1 cellular context compared by ENCODE assay signal in the genomic region with DNA sequence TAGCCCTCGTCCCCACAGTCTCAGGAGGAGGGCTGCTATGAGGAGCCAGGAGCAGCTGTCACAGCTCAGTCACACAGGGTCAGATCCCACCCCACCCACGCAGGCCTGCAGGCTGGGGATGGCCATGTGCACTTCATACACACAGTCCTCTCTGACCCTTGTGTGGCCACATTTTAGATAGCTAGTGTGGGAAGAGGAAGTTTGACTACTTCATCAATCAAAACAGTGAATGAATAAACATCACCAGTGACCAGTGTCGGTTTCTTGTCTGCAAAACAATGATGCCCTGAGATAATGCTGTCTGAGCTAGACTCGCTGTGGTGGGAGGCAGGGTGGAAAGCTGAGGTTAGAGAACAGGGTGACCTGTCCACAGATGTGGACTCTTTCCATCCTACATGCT.
TF ChIP-seq lines count a peak whose summit lies in the region.

No MANE protein-coding gene starts in this region.

TF ChIP-seq in GM12878, 131 proteins besides CTCF, POLR2A, EP300 and RAD21 (continued from another document):
- TF ChIP-seq, protein P1, sequence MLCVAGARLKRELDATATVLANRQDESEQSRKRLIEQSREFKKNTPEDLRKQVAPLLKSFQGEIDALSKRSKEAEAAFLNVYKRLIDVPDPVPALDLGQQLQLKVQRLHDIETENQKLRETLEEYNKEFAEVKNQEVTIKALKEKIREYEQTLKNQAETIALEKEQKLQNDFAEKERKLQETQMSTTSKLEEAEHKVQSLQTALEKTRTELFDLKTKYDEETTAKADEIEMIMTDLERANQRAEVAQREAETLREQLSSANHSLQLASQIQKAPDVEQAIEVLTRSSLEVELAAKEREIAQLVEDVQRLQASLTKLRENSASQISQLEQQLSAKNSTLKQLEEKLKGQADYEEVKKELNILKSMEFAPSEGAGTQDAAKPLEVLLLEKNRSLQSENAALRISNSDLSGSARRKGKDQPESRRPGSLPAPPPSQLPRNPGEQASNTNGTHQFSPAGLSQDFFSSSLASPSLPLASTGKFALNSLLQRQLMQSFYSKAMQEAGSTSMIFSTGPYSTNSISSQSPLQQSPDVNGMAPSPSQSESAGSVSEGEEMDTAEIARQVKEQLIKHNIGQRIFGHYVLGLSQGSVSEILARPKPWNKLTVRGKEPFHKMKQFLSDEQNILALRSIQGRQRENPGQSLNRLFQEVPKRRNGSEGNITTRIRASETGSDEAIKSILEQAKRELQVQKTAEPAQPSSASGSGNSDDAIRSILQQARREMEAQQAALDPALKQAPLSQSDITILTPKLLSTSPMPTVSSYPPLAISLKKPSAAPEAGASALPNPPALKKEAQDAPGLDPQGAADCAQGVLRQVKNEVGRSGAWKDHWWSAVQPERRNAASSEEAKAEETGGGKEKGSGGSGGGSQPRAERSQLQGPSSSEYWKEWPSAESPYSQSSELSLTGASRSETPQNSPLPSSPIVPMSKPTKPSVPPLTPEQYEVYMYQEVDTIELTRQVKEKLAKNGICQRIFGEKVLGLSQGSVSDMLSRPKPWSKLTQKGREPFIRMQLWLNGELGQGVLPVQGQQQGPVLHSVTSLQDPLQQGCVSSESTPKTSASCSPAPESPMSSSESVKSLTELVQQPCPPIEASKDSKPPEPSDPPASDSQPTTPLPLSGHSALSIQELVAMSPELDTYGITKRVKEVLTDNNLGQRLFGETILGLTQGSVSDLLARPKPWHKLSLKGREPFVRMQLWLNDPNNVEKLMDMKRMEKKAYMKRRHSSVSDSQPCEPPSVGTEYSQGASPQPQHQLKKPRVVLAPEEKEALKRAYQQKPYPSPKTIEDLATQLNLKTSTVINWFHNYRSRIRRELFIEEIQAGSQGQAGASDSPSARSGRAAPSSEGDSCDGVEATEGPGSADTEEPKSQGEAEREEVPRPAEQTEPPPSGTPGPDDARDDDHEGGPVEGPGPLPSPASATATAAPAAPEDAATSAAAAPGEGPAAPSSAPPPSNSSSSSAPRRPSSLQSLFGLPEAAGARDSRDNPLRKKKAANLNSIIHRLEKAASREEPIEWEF (IDR thresholded peaks at IDR 0.05; ENCODE audit: insufficient replicate concordance, low read depth, low read length): no peak
- TF ChIP-seq TBL1XR1 (IDR thresholded peaks at IDR 0.05; ENCODE audit: low read depth, low read length) (no peak), BRCA1 (IDR thresholded peaks at IDR 0.05; ENCODE audit: low read depth, low read length) (no peak), RB1 (IDR thresholded peaks at IDR 0.05; ENCODE audit: borderline replicate concordance) (no peak), IKZF1 (conservative IDR thresholded peaks at IDR 0.05) (peak; percentile 62), CHD2 (IDR thresholded peaks at IDR 0.05; ENCODE audit: borderline replicate concordance, low read depth, low read length) (no peak), RCOR1 (conservative IDR thresholded peaks at IDR 0.05; ENCODE audit: low read depth, low read length) (no peak), MTA2 (IDR thresholded peaks at IDR 0.05; ENCODE audit: low read depth) (peak; percentile 52; the same call in 1 of the 2 replicates), ESRRA (IDR thresholded peaks at IDR 0.05; ENCODE audit: low read length) (no peak), MXI1 (IDR thresholded peaks at IDR 0.05; ENCODE audit: low read depth, low read length) (no peak), ZNF207 (IDR thresholded peaks at IDR 0.05; ENCODE audit: borderline replicate concordance) (no peak), CBX5 (IDR thresholded peaks at IDR 0.05; ENCODE audit: low read depth) (no peak), GABPA (IDR thresholded peaks at IDR 0.05; ENCODE audit: low read depth) (no peak)
- TF ChIP-seq, protein P2, sequence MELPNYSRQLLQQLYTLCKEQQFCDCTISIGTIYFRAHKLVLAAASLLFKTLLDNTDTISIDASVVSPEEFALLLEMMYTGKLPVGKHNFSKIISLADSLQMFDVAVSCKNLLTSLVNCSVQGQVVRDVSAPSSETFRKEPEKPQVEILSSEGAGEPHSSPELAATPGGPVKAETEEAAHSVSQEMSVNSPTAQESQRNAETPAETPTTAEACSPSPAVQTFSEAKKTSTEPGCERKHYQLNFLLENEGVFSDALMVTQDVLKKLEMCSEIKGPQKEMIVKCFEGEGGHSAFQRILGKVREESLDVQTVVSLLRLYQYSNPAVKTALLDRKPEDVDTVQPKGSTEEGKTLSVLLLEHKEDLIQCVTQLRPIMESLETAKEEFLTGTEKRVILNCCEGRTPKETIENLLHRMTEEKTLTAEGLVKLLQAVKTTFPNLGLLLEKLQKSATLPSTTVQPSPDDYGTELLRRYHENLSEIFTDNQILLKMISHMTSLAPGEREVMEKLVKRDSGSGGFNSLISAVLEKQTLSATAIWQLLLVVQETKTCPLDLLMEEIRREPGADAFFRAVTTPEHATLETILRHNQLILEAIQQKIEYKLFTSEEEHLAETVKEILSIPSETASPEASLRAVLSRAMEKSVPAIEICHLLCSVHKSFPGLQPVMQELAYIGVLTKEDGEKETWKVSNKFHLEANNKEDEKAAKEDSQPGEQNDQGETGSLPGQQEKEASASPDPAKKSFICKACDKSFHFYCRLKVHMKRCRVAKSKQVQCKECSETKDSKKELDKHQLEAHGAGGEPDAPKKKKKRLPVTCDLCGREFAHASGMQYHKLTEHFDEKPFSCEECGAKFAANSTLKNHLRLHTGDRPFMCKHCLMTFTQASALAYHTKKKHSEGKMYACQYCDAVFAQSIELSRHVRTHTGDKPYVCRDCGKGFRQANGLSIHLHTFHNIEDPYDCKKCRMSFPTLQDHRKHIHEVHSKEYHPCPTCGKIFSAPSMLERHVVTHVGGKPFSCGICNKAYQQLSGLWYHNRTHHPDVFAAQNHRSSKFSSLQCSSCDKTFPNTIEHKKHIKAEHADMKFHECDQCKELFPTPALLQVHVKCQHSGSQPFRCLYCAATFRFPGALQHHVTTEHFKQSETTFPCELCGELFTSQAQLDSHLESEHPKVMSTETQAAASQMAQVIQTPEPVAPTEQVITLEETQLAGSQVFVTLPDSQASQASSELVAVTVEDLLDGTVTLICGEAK (IDR thresholded peaks at IDR 0.05; ENCODE audit: borderline replicate concordance): no peak
- TF ChIP-seq, protein P3, sequence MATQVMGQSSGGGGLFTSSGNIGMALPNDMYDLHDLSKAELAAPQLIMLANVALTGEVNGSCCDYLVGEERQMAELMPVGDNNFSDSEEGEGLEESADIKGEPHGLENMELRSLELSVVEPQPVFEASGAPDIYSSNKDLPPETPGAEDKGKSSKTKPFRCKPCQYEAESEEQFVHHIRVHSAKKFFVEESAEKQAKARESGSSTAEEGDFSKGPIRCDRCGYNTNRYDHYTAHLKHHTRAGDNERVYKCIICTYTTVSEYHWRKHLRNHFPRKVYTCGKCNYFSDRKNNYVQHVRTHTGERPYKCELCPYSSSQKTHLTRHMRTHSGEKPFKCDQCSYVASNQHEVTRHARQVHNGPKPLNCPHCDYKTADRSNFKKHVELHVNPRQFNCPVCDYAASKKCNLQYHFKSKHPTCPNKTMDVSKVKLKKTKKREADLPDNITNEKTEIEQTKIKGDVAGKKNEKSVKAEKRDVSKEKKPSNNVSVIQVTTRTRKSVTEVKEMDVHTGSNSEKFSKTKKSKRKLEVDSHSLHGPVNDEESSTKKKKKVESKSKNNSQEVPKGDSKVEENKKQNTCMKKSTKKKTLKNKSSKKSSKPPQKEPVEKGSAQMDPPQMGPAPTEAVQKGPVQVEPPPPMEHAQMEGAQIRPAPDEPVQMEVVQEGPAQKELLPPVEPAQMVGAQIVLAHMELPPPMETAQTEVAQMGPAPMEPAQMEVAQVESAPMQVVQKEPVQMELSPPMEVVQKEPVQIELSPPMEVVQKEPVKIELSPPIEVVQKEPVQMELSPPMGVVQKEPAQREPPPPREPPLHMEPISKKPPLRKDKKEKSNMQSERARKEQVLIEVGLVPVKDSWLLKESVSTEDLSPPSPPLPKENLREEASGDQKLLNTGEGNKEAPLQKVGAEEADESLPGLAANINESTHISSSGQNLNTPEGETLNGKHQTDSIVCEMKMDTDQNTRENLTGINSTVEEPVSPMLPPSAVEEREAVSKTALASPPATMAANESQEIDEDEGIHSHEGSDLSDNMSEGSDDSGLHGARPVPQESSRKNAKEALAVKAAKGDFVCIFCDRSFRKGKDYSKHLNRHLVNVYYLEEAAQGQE (IDR thresholded peaks at IDR 0.05; ENCODE audit: low read depth, low read length): no peak
- TF ChIP-seq, protein P4, sequence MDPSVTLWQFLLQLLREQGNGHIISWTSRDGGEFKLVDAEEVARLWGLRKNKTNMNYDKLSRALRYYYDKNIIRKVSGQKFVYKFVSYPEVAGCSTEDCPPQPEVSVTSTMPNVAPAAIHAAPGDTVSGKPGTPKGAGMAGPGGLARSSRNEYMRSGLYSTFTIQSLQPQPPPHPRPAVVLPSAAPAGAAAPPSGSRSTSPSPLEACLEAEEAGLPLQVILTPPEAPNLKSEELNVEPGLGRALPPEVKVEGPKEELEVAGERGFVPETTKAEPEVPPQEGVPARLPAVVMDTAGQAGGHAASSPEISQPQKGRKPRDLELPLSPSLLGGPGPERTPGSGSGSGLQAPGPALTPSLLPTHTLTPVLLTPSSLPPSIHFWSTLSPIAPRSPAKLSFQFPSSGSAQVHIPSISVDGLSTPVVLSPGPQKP (IDR thresholded peaks at IDR 0.05; ENCODE audit: low read depth, low read length): no peak
